In the genomic region with DNA sequence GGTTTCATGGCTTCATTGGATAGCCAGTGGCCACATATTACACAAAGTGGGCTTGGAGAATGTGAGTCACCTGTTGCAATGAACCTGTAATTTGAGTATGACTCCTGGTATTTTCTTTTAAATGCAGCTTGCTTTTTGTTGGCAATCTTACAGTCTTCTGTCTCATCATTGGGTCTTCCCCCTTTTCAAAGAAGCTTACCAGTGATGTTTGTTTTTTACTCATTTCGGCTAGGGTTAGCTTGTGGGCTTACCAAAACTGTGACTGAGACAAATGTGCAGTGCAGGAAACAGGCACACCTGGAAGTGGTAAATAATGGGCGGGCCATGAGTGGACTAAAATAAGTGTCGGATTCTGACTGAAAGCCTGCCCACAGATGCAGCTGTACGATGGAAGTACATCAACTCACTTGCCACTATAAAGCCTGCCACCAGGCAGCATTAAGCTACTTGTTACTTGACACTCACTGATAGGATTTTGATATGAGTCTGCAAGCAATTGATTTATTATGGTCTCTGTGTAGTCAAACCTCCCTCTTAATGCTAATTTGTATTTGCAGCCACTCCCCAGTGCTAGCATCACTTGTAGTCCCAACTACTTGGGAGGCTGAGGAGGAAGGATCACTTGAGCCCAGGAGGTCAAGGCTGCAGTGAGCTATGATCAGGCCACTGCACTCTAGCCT, we compare ENCODE assay signal across 8 cellular contexts. TPM values are rescaled to one million over a fixed set of nuclear protein-coding genes. Genes with fewer than 3 reads are reported as not detected.
DNase-seq lines count a peak whose midpoint lies in the region; ATAC-seq lines count a peak whose summit lies in the region.

No MANE protein-coding gene starts in this region.

- peak; percentile 61 for ATAC-seq in HG03103 (IDR thresholded peaks at IDR 0.05; ENCODE audit: low read depth, unreplicated experiment)
- ATAC-seq in Right ventricle myocardium inferior, result no peak

- DNase-seq in activated CD4-positive, alpha-beta T cell treated with anti-CD3 and anti-CD28 coated beads for 24 hours (ENCODE audit: low read depth in 2 of 2), result peak; percentile 16 to 35
- no peak for DNase-seq in activated CD4-positive, alpha-beta T cell treated with anti-CD3 and anti-CD28 coated beads for 1 hour
- peak; percentile 77 for DNase-seq in activated CD4-positive, alpha-beta T cell treated with anti-CD3 and anti-CD28 coated beads for 48 hours
- DNase-seq in stimulated activated CD4-positive, alpha-beta T cell treated with anti-CD3 and anti-CD28 coated beads, Interleukin-15, amount 100 ng/mL, for 48 hours (ENCODE audit: low read depth in 2 of 2), result peak; percentile 54 to 60
- DNase-seq in GDM1 (lab: John Stamatoyannopoulos, UW) (no peak), SIG-M5 (lab: John Stamatoyannopoulos, UW) (no peak), Right ventricle myocardium inferior (ENCODE audit: missing footprints) (no peak)

- intact Hi-C loops in Right ventricle myocardium inferior (cut with DNase I), result no loop called here

RNA-seq across cellular contexts. Expression of a gene that starts 4.2 kb away (rescaled TPM):
- total RNA-seq in Right ventricle myocardium inferior, result 1.8 TPM

Comparison
In these comparisons a context has a peak if more than half of its experiments do, and no peak if none do; other contexts are left out.
1. DNase-seq: peak in activated CD4-positive, alpha-beta T cell treated with anti-CD3 and anti-CD28 coated beads for 24 hours (2 of 2), activated CD4-positive, alpha-beta T cell treated with anti-CD3 and anti-CD28 coated beads for 48 hours (single experiment) and stimulated activated CD4-positive, alpha-beta T cell treated with anti-CD3 and anti-CD28 coated beads, Interleukin-15, amount 100 ng/mL, for 48 hours (2 of 2); none in activated CD4-positive, alpha-beta T cell treated with anti-CD3 and anti-CD28 coated beads for 1 hour (single experiment), GDM1 (single experiment), SIG-M5 (single experiment) and Right ventricle myocardium inferior (single experiment).